In genomic region chr21:39367783-39368182, GRCh38 we compare ENCODE assay signal across 35 cellular contexts.
"Had no signal": no experiment of that assay in that cellular context is flagged by ENCODE, and none has a peak within 500 bp of the region (broad histone marks: within the 10 kb centered on the region; RNA-seq: fewer than 3 reads in every experiment).

No MANE protein-coding gene starts in this region.

- H3K4me3 ChIP-seq: MG63 had no signal

- H3K36me3 ChIP-seq: MG63 had no signal

- H3K27me3 ChIP-seq: MG63 had no signal

- DNase-seq: Karpas-422, Kasumi-1, MG63, MV-4-11, NCI-H1048, NCI-H1092, NCI-H1092 treated with DMSO at 0.1 percent for 48 hours, NCI-H1105, NCI-H1105 treated with DMSO at 0.1 percent for 48 hours, NCI-H1417, NCI-H1417 treated with DMSO at 0.1 percent for 48 hours, NCI-H1436, NCI-H1436 treated with DMSO at 0.1 percent for 48 hours, NCI-H146, NCI-H1694, NCI-H1694 treated with DMSO at 0.1 percent for 48 hours, NCI-H187, NCI-H187 treated with DMSO at 0.1 percent for 48 hours, NCI-H1930, NCI-H2029, NCI-H2029 treated with DMSO at 0.1 percent for 48 hours, NCI-H2081, NCI-H2081 treated with DMSO at 0.1 percent for 48 hours, NCI-H2107, NCI-H2171, NCI-H2171 treated with DMSO at 0.1 percent for 48 hours, NCI-H2227 treated with DMSO at 0.1 percent for 48 hours, NCI-H226, NCI-H345, NCI-H446, NCI-H446 treated with DMSO at 0.1 percent for 48 hours, NCI-H510A, NCI-H510A treated with DMSO at 0.1 percent for 48 hours, NCI-H524, NCI-H524 treated with DMSO at 0.1 percent for 48 hours had no signal
